1 cellular context compared by ENCODE assay signal in genomic region chr15:66630801-66631351, GRCh38.
TF ChIP-seq lines count a peak whose summit lies in the region.

No MANE protein-coding gene starts in this region.

TF ChIP-seq in IMR-90, 13 proteins besides CTCF, POLR2A, EP300 and RAD21 (continued from another document):
- TF ChIP-seq MXI1 (IDR thresholded peaks at IDR 0.05; ENCODE audit: borderline replicate concordance, low read depth, low read length) (no peak), CEBPB (IDR thresholded peaks at IDR 0.05; ENCODE audit: low read depth, low read length) (no peak), SMC3 (IDR thresholded peaks at IDR 0.05; ENCODE audit: low read depth, low read length) (no peak), NFE2L2 (IDR thresholded peaks at IDR 0.05; ENCODE audit: low read depth, low read length) (no peak), ELK1 (IDR thresholded peaks at IDR 0.05; ENCODE audit: borderline replicate concordance, low read depth, low read length) (no peak), CHD1 (IDR thresholded peaks at IDR 0.05; ENCODE audit: low read depth, low read length) (no peak), MAFK (IDR thresholded peaks at IDR 0.05; ENCODE audit: low read depth, low read length) (no peak), RFX5 (IDR thresholded peaks at IDR 0.05; ENCODE audit: low read depth, low read length) (no peak), USF2 (IDR thresholded peaks at IDR 0.05; ENCODE audit: low read depth, low read length) (no peak), RCOR1 (IDR thresholded peaks at IDR 0.05; ENCODE audit: insufficient replicate concordance, low read length) (no peak)
